ENCODE assay signal across 17 cellular contexts in genomic region chr1:19402031-19402430, GRCh38.
A peak's percentile ranks its signal among the peaks of the same experiment; 100 is the strongest.
DNase-seq lines count a peak whose midpoint lies in the region; ATAC-seq and TF ChIP-seq lines count a peak whose summit lies in the region.
"Had no signal": no experiment of that assay in that cellular context is flagged by ENCODE, and none has a peak within 500 bp of the region (broad histone marks: within the 10 kb centered on the region; RNA-seq: fewer than 3 reads in every experiment).

No MANE protein-coding gene starts in this region.

- no peaks in the 10 kb centered on the region for H3K9me3 Mint-ChIP-seq in CD4-positive, CD25-positive, alpha-beta regulatory T cell
- no peaks in the 10 kb centered on the region for H3K9me3 Mint-ChIP-seq in activated CD4-positive, alpha-beta memory T cell treated with anti-CD3 and anti-CD28 coated beads, Interleukin-2, amount 10 ng/mL, durations not matched to agents 7 days and 5 days
- H3K9me3 Mint-ChIP-seq: central memory CD8-positive, alpha-beta T cell had no signal

- TF ChIP-seq POLR2A in esophagus muscularis mucosa (IDR thresholded peaks at IDR 0.05; ENCODE audit: low read depth), result no peak

- POLR2A ChIA-PET in activated CD4-positive, alpha-beta memory T cell treated with anti-CD3 and anti-CD28 coated beads, Interleukin-2, amount 10 ng/mL, durations not matched to agents 7 days and 5 days (lab: Charles Lee), result interaction anchor here (2.1 kb wide), 1 partner anchor 8 kb away, joined by 5 read pairs; no protein-coding TSS in a partner anchor

- H3K27ac Mint-ChIP-seq in CD4-positive, CD25-positive, alpha-beta regulatory T cell, result peak overlapping the region in 2 of 3 donors; percentile 63 to 80
- H3K27ac Mint-ChIP-seq in activated CD4-positive, alpha-beta memory T cell treated with anti-CD3 and anti-CD28 coated beads, Interleukin-2, amount 10 ng/mL, durations not matched to agents 7 days and 5 days, result no peak overlapping the region

- H3K4me3 Mint-ChIP-seq in CD4-positive, CD25-positive, alpha-beta regulatory T cell, result no peak overlapping the region
- H3K4me3 Mint-ChIP-seq in activated CD4-positive, alpha-beta memory T cell treated with anti-CD3 and anti-CD28 coated beads, Interleukin-2, amount 10 ng/mL, durations not matched to agents 7 days and 5 days, result no peak overlapping the region
- H3K4me3 Mint-ChIP-seq: central memory CD8-positive, alpha-beta T cell had no signal

- H3K9me3 ChIP-seq in CD4-positive, CD25-positive, alpha-beta regulatory T cell (ENCODE audit: control insufficient read depth in 2 of 2, low read length in 2 of 2), result no peaks in the 10 kb centered on the region
- H3K9me3 ChIP-seq in HUES6 (ENCODE audit: control insufficient read depth, insufficient read depth, low read depth, low read length) (no peaks in the 10 kb centered on the region), esophagus muscularis mucosa (no peaks in the 10 kb centered on the region), psoas muscle (no peaks in the 10 kb centered on the region)
- H3K9me3 ChIP-seq: BE2C had no signal

- no peak overlapping the region for H3K9ac ChIP-seq in HUES6 (ENCODE audit: low read length)

- peaks cover 51% of the 10 kb centered on the region for H3K36me3 ChIP-seq in CD4-positive, CD25-positive, alpha-beta regulatory T cell (ENCODE audit: control insufficient read depth, insufficient read depth, low read length)
- H3K36me3 ChIP-seq in HUES6 (ENCODE audit: control insufficient read depth, insufficient read depth, low read length) (peaks cover 13% of the 10 kb centered on the region), esophagus muscularis mucosa (no peaks in the 10 kb centered on the region), psoas muscle (ENCODE audit: insufficient read depth in 1 of 2, low read depth in 1 of 2) (no peaks in the 10 kb centered on the region)
- H3K36me3 ChIP-seq: BE2C had no signal

- no peak overlapping the region for H3K27ac ChIP-seq in CD4-positive, CD25-positive, alpha-beta regulatory T cell (ENCODE audit: insufficient read depth, low read length, poor library complexity, severe bottlenecking)
- peak overlapping the region; percentile 38; the same call in 1 of the 2 replicates for H3K27ac ChIP-seq in HUES6 (ENCODE audit: low read depth, low read length)
- H3K27ac ChIP-seq in esophagus muscularis mucosa (replicated peaks in 1 of 4), result peak overlapping the region; percentile 88 to 97 (median 92)
- peak overlapping the region; percentile 16 for H3K27ac ChIP-seq in psoas muscle

- DNase-seq in CD4-positive, CD25-positive, alpha-beta regulatory T cell, result no peak
- DNase-seq in esophagus muscularis mucosa (ENCODE audit: extremely low spot score), result no peak
- no peak for DNase-seq in psoas muscle
- no peak for DNase-seq in activated CD4-positive, alpha-beta memory T cell treated with anti-CD3 and anti-CD28 coated beads, Interleukin-2, amount 10 ng/mL, durations not matched to agents 7 days and 5 days
- no peak for DNase-seq in AG08395 (ENCODE audit: low spot score)
- DNase-seq: activated CD4-positive, alpha-beta T cell treated with anti-CD3 and anti-CD28 coated beads, Interleukin-2, amount 50 U/mL, for 4 hours; activated gamma-delta T cell treated with Interleukin-2 at 50 U/mL for 16 hours; BE2C; erythroblast; hypothalamus; NCI-H2029; NCI-H82; T1000 had no signal

- peaks cover 14% of the 10 kb centered on the region for H3K4me1 ChIP-seq in CD4-positive, CD25-positive, alpha-beta regulatory T cell (ENCODE audit: control insufficient read depth, insufficient read depth, low read length, poor library complexity, severe bottlenecking)
- H3K4me1 ChIP-seq in HUES6 (ENCODE audit: control insufficient read depth, insufficient read depth, low read length) (peaks cover 51% of the 10 kb centered on the region), esophagus muscularis mucosa (peaks cover 75 to 98% (median 97%) of the 10 kb centered on the region in 4 donors), psoas muscle (peaks cover 55% of the 10 kb centered on the region)
- H3K4me1 ChIP-seq: BE2C had no signal

- no peaks in the 10 kb centered on the region for H3K27me3 Mint-ChIP-seq in CD4-positive, CD25-positive, alpha-beta regulatory T cell
- no peaks in the 10 kb centered on the region for H3K27me3 Mint-ChIP-seq in activated CD4-positive, alpha-beta memory T cell treated with anti-CD3 and anti-CD28 coated beads, Interleukin-2, amount 10 ng/mL, durations not matched to agents 7 days and 5 days
- H3K27me3 Mint-ChIP-seq: central memory CD8-positive, alpha-beta T cell had no signal

- TF ChIP-seq CTCF in esophagus muscularis mucosa (IDR thresholded peaks at IDR 0.05), result no peak
- TF ChIP-seq CTCF in psoas muscle (IDR thresholded peaks at IDR 0.05), result no peak

- no peak for TF ChIP-seq EP300 in esophagus muscularis mucosa (IDR thresholded peaks at IDR 0.05)

- CTCF ChIA-PET in activated CD4-positive, alpha-beta memory T cell treated with anti-CD3 and anti-CD28 coated beads, Interleukin-2, amount 10 ng/mL, durations not matched to agents 7 days and 5 days (lab: Charles Lee), result interaction anchor here (0.9 to 1.4 kb wide), 2 partner anchors 10 to 180 kb away, joined by 5 read pairs; no protein-coding TSS in a partner anchor

- intact Hi-C loops in esophagus muscularis mucosa (cut with DNase I), result no loop called here
- intact Hi-C loops in psoas muscle (cut with DNase I), result no loop called here

- peaks cover 15% of the 10 kb centered on the region for H3K36me3 Mint-ChIP-seq in CD4-positive, CD25-positive, alpha-beta regulatory T cell
- peaks cover 44% of the 10 kb centered on the region for H3K36me3 Mint-ChIP-seq in activated CD4-positive, alpha-beta memory T cell treated with anti-CD3 and anti-CD28 coated beads, Interleukin-2, amount 10 ng/mL, durations not matched to agents 7 days and 5 days (ENCODE audit: low read depth)

- no peak overlapping the region for H3K4me3 ChIP-seq in CD4-positive, CD25-positive, alpha-beta regulatory T cell (ENCODE audit: low read depth, low read length)
- H3K4me3 ChIP-seq in HUES6 (ENCODE audit: low read depth, low read length) (no peak overlapping the region), esophagus muscularis mucosa (peak overlapping the region in 2 of 4 donors; percentile 1 to 38), psoas muscle (no peak overlapping the region)

- 37% methylated on average over 3 of the region's 3 CpGs for WGBS in esophagus muscularis mucosa
- WGBS in psoas muscle, 3 donors, result 45 to 61% (median 47%) methylated on average over 3 of the region's 3 CpGs

- H3K4me1 Mint-ChIP-seq in CD4-positive, CD25-positive, alpha-beta regulatory T cell, result peaks cover 8 to 91% (median 37%) of the 10 kb centered on the region in 4 donors
- H3K4me1 Mint-ChIP-seq in activated CD4-positive, alpha-beta memory T cell treated with anti-CD3 and anti-CD28 coated beads, Interleukin-2, amount 10 ng/mL, durations not matched to agents 7 days and 5 days, result peaks cover 36% of the 10 kb centered on the region

- H3K27me3 ChIP-seq in CD4-positive, CD25-positive, alpha-beta regulatory T cell (ENCODE audit: control insufficient read depth, insufficient read depth, low read length), result no peaks in the 10 kb centered on the region
- H3K27me3 ChIP-seq in HUES6 (ENCODE audit: control insufficient read depth, insufficient read depth, low read length) (no peaks in the 10 kb centered on the region), esophagus muscularis mucosa (no peaks in the 10 kb centered on the region), psoas muscle (ENCODE audit: insufficient read depth in 3 of 3, low read length in 2 of 3) (no peaks in the 10 kb centered on the region)
- H3K27me3 ChIP-seq: BE2C had no signal

- ATAC-seq in CD4-positive, CD25-positive, alpha-beta regulatory T cell (ENCODE audit: low read depth in 2 of 2), result no peak
- ATAC-seq in psoas muscle (no peak), GM19467 (IDR thresholded peaks at IDR 0.05; ENCODE audit: unreplicated experiment) (no peak), HG03521 (IDR thresholded peaks at IDR 0.05; ENCODE audit: unreplicated experiment) (no peak)
